Comparison of ENCODE assay signal across 10 cellular contexts in genomic region chr16:50259334-50260205, GRCh38. TPM values are rescaled to one million over a fixed set of nuclear protein-coding genes. Genes with fewer than 3 reads are reported as not detected.
DNase-seq lines count a peak whose midpoint lies in the region; ATAC-seq, FAIRE-seq and TF ChIP-seq lines count a peak whose summit lies in the region.
"Had no signal": no experiment of that assay in that cellular context is flagged by ENCODE, and none has a peak within 500 bp of the region (broad histone marks: within the 10 kb centered on the region; RNA-seq: fewer than 3 reads in every experiment).

No MANE protein-coding gene starts in this region.

- FAIRE-seq in bronchial epithelial cell (lab: Jason Lieb, UNC), result peak; percentile 36

- H3K27ac Mint-ChIP-seq in CD4-positive, alpha-beta T cell, result no peak overlapping the region
- H3K27ac Mint-ChIP-seq: B cell had no signal

- H3K27me3 Mint-ChIP-seq in CD4-positive, alpha-beta T cell, result no peaks in the 10 kb centered on the region

- peaks cover 2% of the 10 kb centered on the region for H3K27me3 ChIP-seq in bronchial epithelial cell (ENCODE audit: control insufficient read depth, insufficient read depth, low read length)
- H3K27me3 ChIP-seq in CD4-positive, alpha-beta T cell (ENCODE audit: control insufficient read depth, insufficient read depth, low read length), result no peaks in the 10 kb centered on the region

- peak overlapping the region; percentile 32 for H3K27ac ChIP-seq in mesodermal cell (ENCODE audit: low read depth, low read length, severe bottlenecking)
- no peak overlapping the region for H3K27ac ChIP-seq in CD4-positive, alpha-beta T cell (ENCODE audit: low read depth, low read length)

- H3K9me3 Mint-ChIP-seq in CD4-positive, alpha-beta T cell, result no peaks in the 10 kb centered on the region

- POLR2A ChIA-PET in CD4-positive, alpha-beta T cell (lab: Charles Lee), result interaction anchor here (1.2 kb wide), 1 partner anchor 14 kb away, joined by 4 read pairs; no protein-coding TSS in a partner anchor

- H3K9me3 ChIP-seq in mesodermal cell (ENCODE audit: control insufficient read depth, low read length), result no peaks in the 10 kb centered on the region
- no peaks in the 10 kb centered on the region for H3K9me3 ChIP-seq in CD4-positive, alpha-beta T cell (ENCODE audit: control insufficient read depth, low read length)

- H3K4me3 ChIP-seq in bronchial epithelial cell (ENCODE audit: low read depth, low read length) (no peak overlapping the region), mesodermal cell (ENCODE audit: extremely low read depth, insufficient read depth, low read length, poor library complexity, severe bottlenecking) (no peak overlapping the region)

- no peaks in the 10 kb centered on the region for H3K36me3 ChIP-seq in bronchial epithelial cell (ENCODE audit: control insufficient read depth, insufficient read depth, low read length)
- no peaks in the 10 kb centered on the region for H3K36me3 ChIP-seq in mesodermal cell (ENCODE audit: control insufficient read depth, insufficient read depth, low read length)

- H3K4me1 Mint-ChIP-seq in CD4-positive, alpha-beta T cell (ENCODE audit: low read depth), result peaks cover 25% of the 10 kb centered on the region

- ATAC-seq in HG03565 (IDR thresholded peaks at IDR 0.05; ENCODE audit: unreplicated experiment), result no peak
- no peak for ATAC-seq in CD4-positive, alpha-beta T cell (ENCODE audit: poor library complexity)

- H3K36me3 Mint-ChIP-seq in CD4-positive, alpha-beta T cell (ENCODE audit: low read depth), result no peaks in the 10 kb centered on the region

- TF ChIP-seq CTCF in bronchial epithelial cell (IDR thresholded peaks at IDR 0.05; ENCODE audit: insufficient read depth, low read length, severe bottlenecking), result no peak
- TF ChIP-seq CTCF in CD4-positive, alpha-beta T cell (IDR thresholded peaks at IDR 0.05), result no peak

- DNase-seq in AG08395 (ENCODE audit: low spot score) (peak; percentile 63), NCI-H1694 (lab: John Stamatoyannopoulos, UW) (peak; percentile 24), bronchial epithelial cell (ENCODE audit: low read depth) (no peak), KG1 (lab: John Stamatoyannopoulos, UW) (no peak), cerebellar nuclear complex (lab: John Stamatoyannopoulos, UW) (no peak)
- no peak for DNase-seq in CD4-positive, alpha-beta T cell
- DNase-seq: mesendoderm had no signal

- CTCF ChIA-PET in CD4-positive, alpha-beta T cell (lab: Charles Lee), result no interaction called here

- H3K4me1 ChIP-seq in mesodermal cell (ENCODE audit: control insufficient read depth, insufficient read depth, low read length, poor library complexity, severe bottlenecking), result peaks cover 6% of the 10 kb centered on the region

- WGBS in mesodermal cell (ENCODE audit: insufficient coverage in 2 of 2), 2 experiments, result 62 to 69% methylated on average over 15 to 17 of the region's 23 CpGs

- intact Hi-C loops in CD4-positive, alpha-beta T cell (cut with DNase I, micrococcal nuclease), result loop anchor here in 1 of 2 experiments (10.0 kb wide), 1 partner anchor 55 kb away; no protein-coding TSS in a partner anchor

- H3K4me3 Mint-ChIP-seq in CD4-positive, alpha-beta T cell, result no peak overlapping the region
- H3K4me3 Mint-ChIP-seq: B cell had no signal

RNA-seq across cellular contexts. Expression of gene ADCY7, which starts 6.8 kb away (rescaled TPM):
- 29.2 and 61.7 TPM in 2 replicates for total RNA-seq in bronchial epithelial cell
- polyA plus RNA-seq in mesodermal cell (2013, experiment 1 of 2), result 21.2 TPM
- 17.3 TPM for polyA plus RNA-seq in mesodermal cell (2013, experiment 2 of 2)
- 100 to 1,000 TPM; 136 to 147 TPM for total RNA-seq in CD4-positive, alpha-beta T cell

Comparison
In these comparisons a context has a peak if more than half of its experiments do, and no peak if none do; other contexts are left out.
1. DNase-seq: peak in AG08395 (single experiment) and NCI-H1694 (single experiment); none in bronchial epithelial cell (single experiment), KG1 (single experiment), CD4-positive, alpha-beta T cell (0 of 10) and cerebellar nuclear complex (0 of 2).